In genomic region chr14:85531594-85532391, GRCh38 we compare ENCODE assay signal across 8 cellular contexts. TPM values are rescaled to one million over a fixed set of nuclear protein-coding genes. Genes with fewer than 3 reads are reported as not detected.
DNase-seq lines count a peak whose midpoint lies in the region; ATAC-seq and TF ChIP-seq lines count a peak whose summit lies in the region.

No MANE protein-coding gene starts in this region.

- dilution Hi-C loops in mammary epithelial cell (cut with HindIII; ENCODE audit: low sequenced_read_pairs) = no loop called here

- H2AFZ ChIP-seq in mammary epithelial cell (ENCODE audit: low read depth, low read length) = peak overlapping the region; percentile 97

- peaks cover 0 to 5% (median 0%) of the 10 kb centered on the region in 6 donors for H3K9me3 Mint-ChIP-seq in immature natural killer cell
- H3K9me3 Mint-ChIP-seq in naive thymus-derived CD8-positive, alpha-beta T cell = peaks cover 0 to 8% (median 0%) of the 10 kb centered on the region in 9 donors

- H3K36me3 Mint-ChIP-seq in immature natural killer cell = peaks cover 0 to 4% (median 3%) of the 10 kb centered on the region in 3 donors
- H3K36me3 Mint-ChIP-seq in naive thymus-derived CD8-positive, alpha-beta T cell = peaks cover 0 to 9% (median 7%) of the 10 kb centered on the region in 3 donors

- under 1% methylated on average over 58 of the region's 62 CpGs for WGBS in mammary epithelial cell (ENCODE audit: low coverage, missing lambda C conversion rate)

- peaks cover 61% of the 10 kb centered on the region for H3K79me2 ChIP-seq in mammary epithelial cell (ENCODE audit: insufficient read depth, low read length)

- POLR2A ChIA-PET in naive thymus-derived CD8-positive, alpha-beta T cell (lab: Charles Lee) = no interaction called here

- H3K27me3 ChIP-seq in BE2C (peaks cover 84% of the 10 kb centered on the region), mammary epithelial cell (ENCODE audit: insufficient read depth, low read length) (no peaks in the 10 kb centered on the region)

- TF ChIP-seq CTCF in BE2C (IDR thresholded peaks at IDR 0.05; ENCODE audit: low read depth, low read length) (no peak), mammary epithelial cell (conservative IDR thresholded peaks at IDR 0.05 in 1 of 2, IDR thresholded peaks at IDR 0.05 in 1 of 2; ENCODE audit: extremely low read depth in 1 of 2, insufficient read depth in 1 of 2, low read depth in 1 of 2, low read length in 2 of 2) (peak; percentile 32 to 59)

- H3K9ac ChIP-seq in mammary epithelial cell (ENCODE audit: insufficient read depth, low read length) = peak overlapping the region; percentile 84

- CTCF ChIA-PET in mammary epithelial cell (lab: Charles Lee; ENCODE audit: low non-redundant PET) = no interaction called here

- H3K27me3 Mint-ChIP-seq in immature natural killer cell (ENCODE audit: low read depth in 3 of 3) = peaks cover 13 to 47% (median 23%) of the 10 kb centered on the region in 3 donors
- peaks cover 36 to 85% (median 63%) of the 10 kb centered on the region in 5 donors for H3K27me3 Mint-ChIP-seq in naive thymus-derived CD8-positive, alpha-beta T cell

- H3K4me3 Mint-ChIP-seq in immature natural killer cell = peak overlapping the region; percentile 68 to 93 (median 83)
- peak overlapping the region in 4 of 10 donors; percentile 11 to 52 (median 35) for H3K4me3 Mint-ChIP-seq in naive thymus-derived CD8-positive, alpha-beta T cell

- no peaks in the 10 kb centered on the region for H4K20me1 ChIP-seq in mammary epithelial cell (ENCODE audit: insufficient read depth, low read length)

- intact Hi-C loops in mammary epithelial cell (cut with micrococcal nuclease) = loop anchor here (1.0 to 10.0 kb wide), 6 partner anchors 35 to 727 kb away; no protein-coding TSS in a partner anchor

- H3K36me3 ChIP-seq in BE2C = no peaks in the 10 kb centered on the region
- no peaks in the 10 kb centered on the region for H3K36me3 ChIP-seq in mammary epithelial cell (ENCODE audit: insufficient read depth, low read length)

- ATAC-seq in GM19324 (IDR thresholded peaks at IDR 0.05; ENCODE audit: low FRiP score, unreplicated experiment) = no peak
- ATAC-seq in naive thymus-derived CD8-positive, alpha-beta T cell = no peak

- peaks cover 38 to 50% of the 10 kb centered on the region in 2 donors for H3K4me1 Mint-ChIP-seq in immature natural killer cell
- peaks cover 3 to 20% (median 17%) of the 10 kb centered on the region in 4 donors for H3K4me1 Mint-ChIP-seq in naive thymus-derived CD8-positive, alpha-beta T cell

- H3K4me3 ChIP-seq in BE2C (ENCODE audit: low read depth, low read length) (no peak overlapping the region), mammary epithelial cell (replicated peaks in 1 of 3; ENCODE audit: insufficient read depth in 1 of 3, low read depth in 2 of 3, low read length in 3 of 3) (peak overlapping the region; percentile 89 to 90 (median 89)), skeletal muscle cell (ENCODE audit: low read depth, low read length) (peak overlapping the region; percentile 89)

- H3K27ac ChIP-seq in mammary epithelial cell (ENCODE audit: insufficient read depth, low read depth, low read length) = peak overlapping the region; percentile 67

- H3K4me1 ChIP-seq in BE2C (no peaks in the 10 kb centered on the region), mammary epithelial cell (ENCODE audit: insufficient read depth, low read length) (peaks cover 47% of the 10 kb centered on the region)

- no peak overlapping the region for H3K27ac Mint-ChIP-seq in immature natural killer cell
- no peak overlapping the region for H3K27ac Mint-ChIP-seq in naive thymus-derived CD8-positive, alpha-beta T cell

- H3K9me3 ChIP-seq in BE2C (no peaks in the 10 kb centered on the region; the same call in 1 of the 2 replicates), mammary epithelial cell (replicated peaks; ENCODE audit: insufficient read depth, low read length) (no peaks in the 10 kb centered on the region)

- in situ Hi-C loops in mammary epithelial cell (cut with MboI; ENCODE audit: low sequenced_read_pairs in 2 of 2) = loop anchor here (5.0 to 25.0 kb wide), 2 partner anchors 114 to 569 kb away; no protein-coding TSS in a partner anchor

- BruUV-seq in mammary epithelial cell (replicated peaks; lab: Mats Ljungman, UMichigan) = TSS peak; percentile 0

- H3K4me2 ChIP-seq in mammary epithelial cell (ENCODE audit: insufficient read depth, low read depth, low read length) = peak overlapping the region; percentile 97

- peak; percentile 4 for DNase-seq in BE2C
- DNase-seq in NCI-H187 (lab: John Stamatoyannopoulos, UW) = peak; percentile 35 to 46
- DNase-seq in mammary epithelial cell = peak; percentile 82
- DNase-seq in immature natural killer cell = no peak
- peak; percentile 67 for DNase-seq in skeletal muscle cell (ENCODE audit: low read depth)
- no peak for DNase-seq in NCI-H2081 (lab: John Stamatoyannopoulos, UW)
- DNase-seq in naive thymus-derived CD8-positive, alpha-beta T cell = no peak

RNA-seq across cellular contexts. Expression of gene FLRT2, which starts 1.8 kb away (rescaled TPM):
- polyA plus RNA-seq in BE2C (2012; ENCODE audit: insufficient read depth, insufficient read length, low read depth) = 0.06 TPM
- total RNA-seq in mammary epithelial cell = 10 to 100 TPM; 33.2 to 92.3 TPM
- polyA plus RNA-seq in mammary epithelial cell (32.7 TPM), immature natural killer cell (not detected)
- 74.2 TPM for polyA minus RNA-seq in mammary epithelial cell
- total RNA-seq in naive thymus-derived CD8-positive, alpha-beta T cell = not detected
- not detected for polyA plus RNA-seq in naive thymus-derived CD8-positive, alpha-beta T cell

Comparison
In these comparisons a context has a peak if more than half of its experiments do, and no peak if none do; other contexts are left out.
1. DNase-seq: peak in BE2C (single experiment), NCI-H187 (2 of 2), mammary epithelial cell (single experiment) and skeletal muscle cell (single experiment); none in immature natural killer cell (0 of 3), NCI-H2081 (0 of 2) and naive thymus-derived CD8-positive, alpha-beta T cell (0 of 10).
2. RNA of gene FLRT2, which starts 1.8 kb away (polyA plus RNA-seq): 32.7 TPM in mammary epithelial cell (single experiment); not detected in immature natural killer cell and not detected in naive thymus-derived CD8-positive, alpha-beta T cell; every median in the first group is over 10 times any median in the second.